Comparison of ENCODE assay signal across 12 cellular contexts in genomic region chr1:173603056-173603591, GRCh38. TPM values are rescaled to one million over a fixed set of nuclear protein-coding genes. Genes with fewer than 3 reads are reported as not detected.
A peak's percentile ranks its signal among the peaks of the same experiment; 100 is the strongest.
DNase-seq lines count a peak whose midpoint lies in the region; ATAC-seq and TF ChIP-seq lines count a peak whose summit lies in the region.
"Had no signal": no experiment of that assay in that cellular context is flagged by ENCODE, and none has a peak within 500 bp of the region (broad histone marks: within the 10 kb centered on the region; RNA-seq: fewer than 3 reads in every experiment).

A gene with protein sequence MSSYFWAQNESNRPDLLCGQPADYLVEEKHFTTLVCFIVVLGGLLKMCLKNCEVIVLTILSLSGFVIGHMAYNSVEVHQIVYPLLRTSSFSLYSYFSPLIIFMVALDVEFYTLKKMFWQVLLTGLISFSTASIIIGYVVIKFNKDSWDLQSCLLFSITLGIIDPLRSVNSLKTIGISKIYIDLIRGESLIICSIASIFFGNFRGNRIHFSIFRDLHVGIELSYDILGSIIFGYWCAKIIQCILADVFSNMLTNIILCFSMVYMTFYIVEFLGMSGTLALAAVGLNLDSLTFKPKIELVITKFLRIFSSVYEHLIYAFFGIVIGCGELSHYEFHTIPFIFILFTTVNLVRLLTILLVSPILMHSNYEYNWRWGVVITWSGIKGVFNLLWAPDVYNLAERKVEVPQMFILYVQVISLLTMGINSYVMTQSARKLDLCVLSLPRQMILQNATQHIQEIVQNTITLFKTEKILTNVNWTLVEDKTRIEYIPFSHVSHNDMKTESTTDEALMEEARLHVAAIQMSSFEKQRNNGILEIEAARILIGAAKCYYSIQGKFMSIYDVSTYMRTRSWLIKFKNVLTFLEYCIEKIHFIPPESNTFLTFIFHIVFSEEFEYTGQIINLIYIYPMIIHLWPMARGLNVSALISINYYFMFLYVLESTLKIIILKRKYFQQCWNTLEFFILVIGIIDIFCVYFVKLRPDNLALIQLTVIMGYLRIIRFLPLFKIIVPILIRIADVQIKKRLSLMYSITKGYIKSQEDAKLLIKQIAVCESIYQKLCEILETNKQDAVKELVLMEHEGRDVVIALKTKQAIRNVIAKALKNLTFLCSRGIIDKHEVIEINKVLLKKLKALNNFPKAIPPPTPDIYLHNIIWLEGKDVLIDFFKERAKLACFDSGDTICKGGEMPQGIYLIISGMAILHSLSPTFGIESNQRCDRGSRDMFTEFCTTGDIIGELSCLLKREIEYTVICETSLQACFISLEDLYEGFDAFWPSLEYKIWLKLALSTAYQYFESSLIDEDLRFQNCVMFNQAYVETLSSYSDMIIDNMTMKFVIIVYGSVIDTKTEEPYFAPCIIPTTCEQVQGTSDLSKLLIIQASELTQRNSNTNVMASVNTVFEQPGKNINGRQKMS (minus strand): TSS chr1:173603072. CDS start chr1:173601776, 1,296 bp downstream.

- no peaks in the 10 kb centered on the region for H3K36me3 ChIP-seq in CD8-positive, alpha-beta memory T cell (ENCODE audit: insufficient read depth, low read length)
- no peaks in the 10 kb centered on the region for H3K36me3 ChIP-seq in gastroesophageal sphincter

- no peak within 1 kb of the TSS for H3K4me3 ChIP-seq in CD8-positive, alpha-beta memory T cell (ENCODE audit: low read length)
- H3K4me3 ChIP-seq in gastroesophageal sphincter: peak within 1 kb of the TSS; percentile 12 to 22

- H3K27ac ChIP-seq in CD8-positive, alpha-beta memory T cell (ENCODE audit: low read depth, low read length): peak within 1 kb of the TSS; percentile 25
- no peak within 1 kb of the TSS for H3K27ac ChIP-seq in gastroesophageal sphincter
- H3K27ac ChIP-seq: C4-2B had no signal

- no peaks in the 10 kb centered on the region for H3K9me3 Mint-ChIP-seq in CD8-positive, alpha-beta memory T cell
- H3K9me3 Mint-ChIP-seq: effector memory CD8-positive, alpha-beta T cell had no signal

- H3K9me3 ChIP-seq in CD8-positive, alpha-beta memory T cell (ENCODE audit: low read length): no peaks in the 10 kb centered on the region
- H3K9me3 ChIP-seq in gastroesophageal sphincter: no peaks in the 10 kb centered on the region

- H3K27ac Mint-ChIP-seq in CD8-positive, alpha-beta memory T cell: no peak within 1 kb of the TSS

- TF ChIP-seq CTCF in gastroesophageal sphincter (IDR thresholded peaks at IDR 0.05): no peak

- no peaks in the 10 kb centered on the region for H3K4me1 ChIP-seq in CD8-positive, alpha-beta memory T cell (ENCODE audit: insufficient read depth, low read length)
- no peaks in the 10 kb centered on the region for H3K4me1 ChIP-seq in gastroesophageal sphincter

- CTCF ChIA-PET in CD8-positive, alpha-beta memory T cell (lab: Charles Lee): no interaction called here

- POLR2A ChIA-PET in CD8-positive, alpha-beta memory T cell (lab: Charles Lee): interaction anchor here (0.6 kb wide), 1 partner anchor 1421 kb away, joined by 4 read pairs; no protein-coding TSS in a partner anchor

- TF ChIP-seq POLR2A in gastroesophageal sphincter (IDR thresholded peaks at IDR 0.05): no peak

- TF ChIP-seq EP300 in gastroesophageal sphincter (IDR thresholded peaks at IDR 0.05): no peak

- no peaks in the 10 kb centered on the region for H3K36me3 Mint-ChIP-seq in CD8-positive, alpha-beta memory T cell

- peaks cover 6 to 9% of the 10 kb centered on the region in 2 donors for H3K27me3 Mint-ChIP-seq in CD8-positive, alpha-beta memory T cell

- H3K4me1 Mint-ChIP-seq in CD8-positive, alpha-beta memory T cell: peaks cover 7 to 11% (median 8%) of the 10 kb centered on the region in 3 donors
- H3K4me1 Mint-ChIP-seq: neural crest cell had no signal

- DNase-seq in CD8-positive, alpha-beta memory T cell: no peak
- DNase-seq in RPMI8226 (peak; percentile 41), non-pigmented ciliary epithelial cell (ENCODE audit: low read depth) (peak; percentile 4), SW480 (ENCODE audit: low spot score) (no peak), NCI-H2081 treated with DMSO at 0.1 percent for 48 hours (lab: John Stamatoyannopoulos, UW) (no peak)
- DNase-seq: activated CD8-positive, alpha-beta memory T cell treated with anti-CD3 and anti-CD28 coated beads, Interleukin-2, amount 50 U/mL, for 48 hours; effector memory CD8-positive, alpha-beta T cell had no signal

- WGBS in gastroesophageal sphincter (ENCODE audit: low coverage in 1 of 2), 2 donors: 9 to 73% methylated on average over 5 of the region's 5 CpGs

- H3K4me3 Mint-ChIP-seq in CD8-positive, alpha-beta memory T cell: peak within 1 kb of the TSS in 1 of 7 donors; percentile 7
- H3K4me3 Mint-ChIP-seq: neural crest cell had no signal

- ATAC-seq in gastroesophageal sphincter (no peak), GM19452 (IDR thresholded peaks at IDR 0.05; ENCODE audit: unreplicated experiment) (no peak), HG02981 (IDR thresholded peaks at IDR 0.05; ENCODE audit: unreplicated experiment) (no peak)
- ATAC-seq: effector memory CD8-positive, alpha-beta T cell had no signal

- H3K27me3 ChIP-seq in CD8-positive, alpha-beta memory T cell (ENCODE audit: insufficient read depth, low read length, poor library complexity, severe bottlenecking): no peaks in the 10 kb centered on the region
- no peaks in the 10 kb centered on the region for H3K27me3 ChIP-seq in gastroesophageal sphincter

RNA-seq across cellular contexts. Expression of the gene that starts here (rescaled TPM):
- total RNA-seq in CD8-positive, alpha-beta memory T cell: not detected
- not detected for polyA plus RNA-seq in CD8-positive, alpha-beta memory T cell
- not detected for total RNA-seq in gastroesophageal sphincter

Comparison
In these comparisons a context has a peak if more than half of its experiments do, and no peak if none do; other contexts are left out.
1. DNase-seq: peak in RPMI8226 (single experiment) and non-pigmented ciliary epithelial cell (single experiment); none in CD8-positive, alpha-beta memory T cell (0 of 5), SW480 (single experiment) and NCI-H2081 treated with DMSO at 0.1 percent for 48 hours (single experiment).